ENCODE assay signal across 12 cellular contexts in genomic region chr2:84846732-84847131, GRCh38. TPM values are rescaled to one million over a fixed set of nuclear protein-coding genes. Genes with fewer than 3 reads are reported as not detected.
DNase-seq lines count a peak whose midpoint lies in the region; ATAC-seq, FAIRE-seq and TF ChIP-seq lines count a peak whose summit lies in the region.
"Had no signal": no experiment of that assay in that cellular context is flagged by ENCODE, and none has a peak within 500 bp of the region (broad histone marks: within the 10 kb centered on the region; RNA-seq: fewer than 3 reads in every experiment).

No MANE protein-coding gene starts in this region.

- H3K4me3 Mint-ChIP-seq in HFFc6 (no peak overlapping the region), Calu3 (ENCODE audit: low read depth, unreplicated experiment) (no peak overlapping the region)
- H3K4me3 Mint-ChIP-seq in activated CD8-positive, alpha-beta memory T cell treated with anti-CD3 and anti-CD28 coated beads, Interleukin-2, amount 10 ng/mL, durations not matched to agents 7 days and 5 days = no peak overlapping the region
- H3K4me3 Mint-ChIP-seq in stimulated activated naive CD8-positive, alpha-beta T cell treated with anti-CD3 and anti-CD28 coated beads, Interleukin-15, amount 100 ng/mL, for 72 hours = peak overlapping the region; percentile 80 to 82

- peaks cover 0 to 6% of the 10 kb centered on the region in 2 donors for H3K4me1 ChIP-seq in kidney (ENCODE audit: control insufficient read depth in 1 of 2, insufficient read depth in 1 of 2, low read depth in 1 of 2, low read length in 2 of 2)
- H3K4me1 ChIP-seq: HAP-1 had no signal

- CTCF ChIA-PET in activated CD8-positive, alpha-beta memory T cell treated with anti-CD3 and anti-CD28 coated beads, Interleukin-2, amount 10 ng/mL, durations not matched to agents 7 days and 5 days (lab: Charles Lee) = interaction anchor here (0.9 to 1.7 kb wide), 9 partner anchors 11 to 105 kb away, joined by 3 to 6 read pairs (median 4); no protein-coding TSS in a partner anchor
- CTCF ChIA-PET in Calu3 (lab: Charles Lee) = interaction anchor here (1.0 kb wide), 1 partner anchor 38 kb away, joined by 3 read pairs; no protein-coding TSS in a partner anchor

- DNase-seq in HFFc6 (peak; percentile 3), fibroblast of the aortic adventitia (ENCODE audit: low read depth) (peak; percentile 5), kidney (no peak), NCI-H345 (lab: John Stamatoyannopoulos, UW) (no peak), Calu3 (no peak)
- no peak for DNase-seq in activated CD8-positive, alpha-beta memory T cell treated with anti-CD3 and anti-CD28 coated beads, Interleukin-2, amount 10 ng/mL, durations not matched to agents 7 days and 5 days
- DNase-seq in stimulated activated naive CD8-positive, alpha-beta T cell treated with anti-CD3 and anti-CD28 coated beads, Interleukin-15, amount 100 ng/mL, for 72 hours = no peak
- DNase-seq: anterior cingulate cortex, NCI-H1105 had no signal

- H3K4me3 ChIP-seq in fibroblast of the aortic adventitia (ENCODE audit: low read depth, low read length) = no peak overlapping the region
- H3K4me3 ChIP-seq in kidney (ENCODE audit: low read length in 2 of 2) = no peak overlapping the region
- H3K4me3 ChIP-seq: HAP-1, lung had no signal

- no peak overlapping the region for H3K27ac Mint-ChIP-seq in HFFc6
- peak overlapping the region; percentile 97 for H3K27ac Mint-ChIP-seq in activated CD8-positive, alpha-beta memory T cell treated with anti-CD3 and anti-CD28 coated beads, Interleukin-2, amount 10 ng/mL, durations not matched to agents 7 days and 5 days
- H3K27ac Mint-ChIP-seq in stimulated activated naive CD8-positive, alpha-beta T cell treated with anti-CD3 and anti-CD28 coated beads, Interleukin-15, amount 100 ng/mL, for 72 hours = peak overlapping the region; percentile 94 to 98
- H3K27ac Mint-ChIP-seq in Calu3 (ENCODE audit: unreplicated experiment) = no peak overlapping the region

- intact Hi-C loops in kidney (cut with DNase I) (no loop called here), Calu3 (cut with micrococcal nuclease; ENCODE audit: unreplicated experiment) (no loop called here)

- FAIRE-seq in kidney (lab: Jason Lieb, UNC) = no peak
- FAIRE-seq: G401.6 had no signal

- no peak overlapping the region for H3K9ac ChIP-seq in kidney (ENCODE audit: low read length in 2 of 2)

- H3K9me3 Mint-ChIP-seq in HFFc6 = no peaks in the 10 kb centered on the region
- no peaks in the 10 kb centered on the region for H3K9me3 Mint-ChIP-seq in activated CD8-positive, alpha-beta memory T cell treated with anti-CD3 and anti-CD28 coated beads, Interleukin-2, amount 10 ng/mL, durations not matched to agents 7 days and 5 days (ENCODE audit: low read depth)
- H3K9me3 Mint-ChIP-seq in stimulated activated naive CD8-positive, alpha-beta T cell treated with anti-CD3 and anti-CD28 coated beads, Interleukin-15, amount 100 ng/mL, for 72 hours = no peaks in the 10 kb centered on the region
- no peaks in the 10 kb centered on the region for H3K9me3 Mint-ChIP-seq in Calu3 (ENCODE audit: low read depth, unreplicated experiment)

- H3K36me3 ChIP-seq in kidney (ENCODE audit: control insufficient read depth in 1 of 2, insufficient read depth in 2 of 2, low read length in 2 of 2) = no peaks in the 10 kb centered on the region
- H3K36me3 ChIP-seq: HAP-1 had no signal

- BruUV-seq in Calu3 (replicated peaks; lab: Mats Ljungman, UMichigan) = no TSS peak

- H3K36me3 Mint-ChIP-seq in HFFc6 (ENCODE audit: low read depth) (no peaks in the 10 kb centered on the region; the same call in 1 of the 2 replicates), Calu3 (ENCODE audit: insufficient read depth, unreplicated experiment) (no peaks in the 10 kb centered on the region)
- peaks cover 17% of the 10 kb centered on the region for H3K36me3 Mint-ChIP-seq in activated CD8-positive, alpha-beta memory T cell treated with anti-CD3 and anti-CD28 coated beads, Interleukin-2, amount 10 ng/mL, durations not matched to agents 7 days and 5 days

- no peaks in the 10 kb centered on the region for H3K9me3 ChIP-seq in kidney (ENCODE audit: control insufficient read depth in 1 of 2, low read length in 2 of 2)
- H3K9me3 ChIP-seq: HAP-1 had no signal

- H3K4me1 Mint-ChIP-seq in HFFc6 (ENCODE audit: low read depth) (peaks cover 35% of the 10 kb centered on the region), Calu3 (ENCODE audit: low read depth, unreplicated experiment) (no peaks in the 10 kb centered on the region)
- H3K4me1 Mint-ChIP-seq in activated CD8-positive, alpha-beta memory T cell treated with anti-CD3 and anti-CD28 coated beads, Interleukin-2, amount 10 ng/mL, durations not matched to agents 7 days and 5 days = peaks cover 74% of the 10 kb centered on the region
- H3K4me1 Mint-ChIP-seq in stimulated activated naive CD8-positive, alpha-beta T cell treated with anti-CD3 and anti-CD28 coated beads, Interleukin-15, amount 100 ng/mL, for 72 hours = peaks cover 97% of the 10 kb centered on the region

- no peak overlapping the region for H3K27ac ChIP-seq in kidney (ENCODE audit: low read depth in 2 of 2, low read length in 2 of 2)

- no peak for TF ChIP-seq CTCF in HFFc6 (IDR thresholded peaks at IDR 0.05)
- TF ChIP-seq CTCF in fibroblast of the aortic adventitia (IDR thresholded peaks at IDR 0.05; ENCODE audit: insufficient read depth, low read length) = no peak
- no peak for TF ChIP-seq CTCF in kidney (IDR thresholded peaks at IDR 0.05; ENCODE audit: borderline replicate concordance, extremely low read depth, insufficient read depth)
- TF ChIP-seq CTCF in Calu3 (IDR thresholded peaks at IDR 0.05; ENCODE audit: unreplicated experiment) = no peak

- ATAC-seq in activated CD8-positive, alpha-beta memory T cell treated with anti-CD3 and anti-CD28 coated beads, Interleukin-2, amount 10 ng/mL, durations not matched to agents 7 days and 5 days = peak; percentile 4
- ATAC-seq in stimulated activated naive CD8-positive, alpha-beta T cell treated with anti-CD3 and anti-CD28 coated beads, Interleukin-15, amount 100 ng/mL, for 72 hours = peak; percentile 25

- H3K27me3 Mint-ChIP-seq in HFFc6 (ENCODE audit: insufficient read depth) = no peaks in the 10 kb centered on the region; the same call in 1 of the 2 replicates
- no peaks in the 10 kb centered on the region for H3K27me3 Mint-ChIP-seq in activated CD8-positive, alpha-beta memory T cell treated with anti-CD3 and anti-CD28 coated beads, Interleukin-2, amount 10 ng/mL, durations not matched to agents 7 days and 5 days
- no peaks in the 10 kb centered on the region for H3K27me3 Mint-ChIP-seq in stimulated activated naive CD8-positive, alpha-beta T cell treated with anti-CD3 and anti-CD28 coated beads, Interleukin-15, amount 100 ng/mL, for 72 hours
- peaks cover 54% of the 10 kb centered on the region for H3K27me3 Mint-ChIP-seq in Calu3 (ENCODE audit: unreplicated experiment)

RNA-seq across cellular contexts. Expression of gene TRABD2A, which starts 34.2 kb away (rescaled TPM):
- total RNA-seq in HFFc6 (2021; fragmentation: NEBNext Ultra II Directional; extraction: Animal tissue kit (Norgen Biotek cat#: 25700)) = 10 to 100 TPM; 13.5 to 46.2 (median 41.9) TPM
- 10 to 100 TPM; 30.2 to 32.4 TPM for total RNA-seq in activated CD8-positive, alpha-beta memory T cell treated with anti-CD3 and anti-CD28 coated beads, Interleukin-2, amount 10 ng/mL, durations not matched to agents 7 days and 5 days
- total RNA-seq in fibroblast of the aortic adventitia (ENCODE audit: low replicate concordance) = 0.33 and 1.6 TPM in 2 replicates
- total RNA-seq in kidney = 3.4 TPM
- 2.1 TPM for polyA plus RNA-seq in kidney (ENCODE audit: insufficient read depth, low read depth, low replicate concordance)
- 0.68 and 1.2 TPM in 2 replicates for total RNA-seq in Calu3 (2022)

RNA-seq across cellular contexts. Expression of gene TMSB10, which starts 58.7 kb away (rescaled TPM):
- 1,000 to 10,000 TPM; 3,909 to 6,151 (median 5,325) TPM for total RNA-seq in HFFc6 (2021; fragmentation: NEBNext Ultra II Directional; extraction: Animal tissue kit (Norgen Biotek cat#: 25700))
- total RNA-seq in activated CD8-positive, alpha-beta memory T cell treated with anti-CD3 and anti-CD28 coated beads, Interleukin-2, amount 10 ng/mL, durations not matched to agents 7 days and 5 days = 1,000 to 10,000 TPM; 3,578 to 3,807 TPM
- total RNA-seq in fibroblast of the aortic adventitia (ENCODE audit: low replicate concordance) = 3,849 and 4,291 TPM in 2 replicates
- 1,610 TPM for total RNA-seq in kidney
- 2,277 TPM for polyA plus RNA-seq in kidney (ENCODE audit: insufficient read depth, low read depth, low replicate concordance)
- 1,316 and 1,437 TPM in 2 replicates for total RNA-seq in Calu3 (2022)

Comparison
In these comparisons a context has a peak if more than half of its experiments do, and no peak if none do; other contexts are left out.
1. DNase-seq: peak in HFFc6 (single experiment) and fibroblast of the aortic adventitia (single experiment); none in activated CD8-positive, alpha-beta memory T cell treated with anti-CD3 and anti-CD28 coated beads, Interleukin-2, amount 10 ng/mL, durations not matched to agents 7 days and 5 days (single experiment), stimulated activated naive CD8-positive, alpha-beta T cell treated with anti-CD3 and anti-CD28 coated beads, Interleukin-15, amount 100 ng/mL, for 72 hours (0 of 2), kidney (single experiment), NCI-H345 (single experiment) and Calu3 (single experiment).
2. H3K27ac Mint-ChIP-seq: peak in activated CD8-positive, alpha-beta memory T cell treated with anti-CD3 and anti-CD28 coated beads, Interleukin-2, amount 10 ng/mL, durations not matched to agents 7 days and 5 days (single experiment) and stimulated activated naive CD8-positive, alpha-beta T cell treated with anti-CD3 and anti-CD28 coated beads, Interleukin-15, amount 100 ng/mL, for 72 hours (2 of 2); none in HFFc6 (single experiment) and Calu3 (single experiment).
3. H3K4me3 Mint-ChIP-seq: peak in stimulated activated naive CD8-positive, alpha-beta T cell treated with anti-CD3 and anti-CD28 coated beads, Interleukin-15, amount 100 ng/mL, for 72 hours (2 of 2); none in HFFc6 (single experiment), activated CD8-positive, alpha-beta memory T cell treated with anti-CD3 and anti-CD28 coated beads, Interleukin-2, amount 10 ng/mL, durations not matched to agents 7 days and 5 days (single experiment) and Calu3 (single experiment).